In the genomic region with DNA sequence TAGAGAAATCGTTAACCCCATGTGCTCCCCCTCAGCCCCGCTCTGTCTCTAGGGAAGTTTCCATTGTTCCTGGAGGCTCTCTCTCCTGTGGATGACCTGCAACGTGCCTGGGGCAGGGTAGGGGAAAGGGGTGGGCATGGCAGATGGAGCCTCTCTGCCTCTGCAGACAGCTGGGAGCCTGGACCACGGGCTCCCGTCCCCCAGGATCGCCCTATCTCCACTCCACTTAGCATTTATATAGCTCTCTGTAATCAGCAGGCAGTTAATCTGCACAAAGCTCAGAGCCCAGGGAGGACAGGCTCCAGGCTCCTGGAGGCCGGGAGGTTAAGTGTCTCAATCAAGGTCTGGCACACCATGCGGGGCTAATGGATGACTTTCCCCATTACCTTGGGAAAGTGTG, we compare ENCODE assay signal across 35 cellular contexts.
DNase-seq lines count a peak whose midpoint lies in the region; ATAC-seq, FAIRE-seq and TF ChIP-seq lines count a peak whose summit lies in the region.
"Had no signal": no experiment of that assay in that cellular context is flagged by ENCODE, and none has a peak within 500 bp of the region (broad histone marks: within the 10 kb centered on the region; RNA-seq: fewer than 3 reads in every experiment).

No MANE protein-coding gene starts in this region.

- no peak overlapping the region for H2AFZ ChIP-seq in H1 (ENCODE audit: low read length)

- H4K20me1 ChIP-seq in H1 (replicated peaks in 1 of 2; ENCODE audit: control insufficient read depth in 1 of 2, insufficient read depth in 2 of 2, low read length in 2 of 2) = no peaks in the 10 kb centered on the region

- TF ChIP-seq RAD21 in H1 (IDR thresholded peaks at IDR 0.05 in 1 of 2, conservative IDR thresholded peaks at IDR 0.05 in 1 of 2; ENCODE audit: low read depth in 2 of 2, low read length in 2 of 2) = no peak

- peak; percentile 7 for DNase-seq in CD14-positive monocyte (ENCODE audit: low spot score)
- DNase-seq in NCI-H2171 (lab: John Stamatoyannopoulos, UW) = peak; percentile 13
- no peak for DNase-seq in H1 (ENCODE audit: low read depth in 1 of 2, low spot score in 2 of 2)
- peak in 1 of 3 donors; percentile 62 for DNase-seq in right cardiac atrium
- DNase-seq in upper lobe of left lung = no peak
- no peak for DNase-seq in SW 1271 (lab: John Stamatoyannopoulos, UW)
- no peak for DNase-seq in Ammon's horn (ENCODE audit: low spot score)
- DNase-seq: activated CD4-positive, alpha-beta T cell treated with anti-CD3 and anti-CD28 coated beads, Interleukin-2, amount 50 U/mL, for 48 hours; activated naive CD4-positive, alpha-beta T cell; activated naive CD8-positive, alpha-beta T cell treated with anti-CD3 and anti-CD28 coated beads, Interleukin-2, amount 50 U/mL, for 24 hours; activated T-cell treated with anti-CD3 and anti-CD28 coated beads, Interleukin-2, amount 50 U/mL, for 72 hours; caudate nucleus; effector memory CD4-positive, alpha-beta T cell; islet precursor cell; midbrain; MV-4-11; naive B cell; NCI-H187; NCI-H345; NCI-H748 treated with DMSO at 0.1 percent for 48 hours; SK-N-SH; stimulated activated CD4-positive, alpha-beta T cell treated with anti-CD3 and anti-CD28 coated beads, Interleukin-4, amount 100 ng/mL, for 1 hour; stomach had no signal

- H3K56ac ChIP-seq in H1 (replicated peaks; ENCODE audit: insufficient read length, low read depth, low read length) = no peak overlapping the region

- no peak overlapping the region for H2BK15ac ChIP-seq in H1 (ENCODE audit: low read length)

- H3K36me3 ChIP-seq in H1 (ENCODE audit: control insufficient read depth in 2 of 4, insufficient read depth in 4 of 4, low read length in 3 of 4) (no peaks in the 10 kb centered on the region), upper lobe of left lung (no peaks in the 10 kb centered on the region)
- H3K36me3 ChIP-seq: sigmoid colon, vagina had no signal

- H4K91ac ChIP-seq in H1 (replicated peaks; ENCODE audit: insufficient read length, low read length) = no peak overlapping the region

- no peak overlapping the region for H2BK120ac ChIP-seq in H1 (replicated peaks; ENCODE audit: low read depth, low read length)

- no peaks in the 10 kb centered on the region for H3K36me3 Mint-ChIP-seq in CD14-positive monocyte
- H3K36me3 Mint-ChIP-seq: IgD-negative memory B cell, naive B cell had no signal

- H3K9me3 ChIP-seq in H1 (ENCODE audit: insufficient read depth in 2 of 2, low read depth in 1 of 2, low read length in 1 of 2) (no peaks in the 10 kb centered on the region), right cardiac atrium (ENCODE audit: control insufficient read depth, low read length) (no peaks in the 10 kb centered on the region), upper lobe of left lung (no peaks in the 10 kb centered on the region)
- H3K9me3 ChIP-seq: A549, sigmoid colon, SK-N-SH, stomach, vagina had no signal

- WGBS in H1 (ENCODE audit: extremely low coverage in 1 of 2, insufficient coverage in 1 of 2, insufficient read length in 1 of 2, insufficient replicate concordance in 2 of 2, low coverage in 1 of 2, low lambda C conversion rate in 2 of 2, missing lambda C conversion rate in 1 of 2), 2 experiments = 77% methylated on average over 8 of the region's 8 CpGs; no CpG with 5 or more reads in 1 of the 2 experiments
- WGBS in right cardiac atrium = 49% methylated on average over 8 of the region's 8 CpGs
- WGBS in upper lobe of left lung, 2 donors = 65 to 75% methylated on average over 8 of the region's 8 CpGs

- H3K4me2 ChIP-seq in H1 (ENCODE audit: insufficient read depth in 1 of 2, low read depth in 2 of 2, low read length in 2 of 2) = no peak overlapping the region
- H3K4me2 ChIP-seq: A549, SK-N-SH had no signal

- H3K27me3 Mint-ChIP-seq in CD14-positive monocyte (ENCODE audit: low read depth in 3 of 3) = peaks cover 2 to 5% (median 4%) of the 10 kb centered on the region in 3 donors
- H3K27me3 Mint-ChIP-seq: IgD-negative memory B cell had no signal

- H3K9ac ChIP-seq in H1 (replicated peaks in 1 of 4; ENCODE audit: extremely low read depth in 1 of 4, low read depth in 3 of 4, low read length in 3 of 4) = no peak overlapping the region
- H3K9ac ChIP-seq: SK-N-SH had no signal

- no peak overlapping the region for H3K4me3 Mint-ChIP-seq in CD14-positive monocyte
- H3K4me3 Mint-ChIP-seq: activated naive CD8-positive, alpha-beta T cell treated with anti-CD3 and anti-CD28 coated beads, Interleukin-2, amount 50 U/mL, for 24 hours; activated T-cell treated with anti-CD3 and anti-CD28 coated beads, Interleukin-2, amount 50 U/mL, for 72 hours; IgD-negative memory B cell; naive B cell; T-helper 1 cell treated with Interleukin-12 subunit alpha and Interleukin-12 subunit beta and Interleukin-4 antibody, amounts not matched to agents 30 μg/mL and 1 μg/mL, for 36 hours had no signal

- no peak overlapping the region for H3K18ac ChIP-seq in H1 (ENCODE audit: extremely low read depth, low read length)

- H4K8ac ChIP-seq in H1 (ENCODE audit: extremely low read depth, insufficient read depth, low read length) = peak overlapping the region; percentile 43; the same call in 1 of the 2 replicates

- no peaks in the 10 kb centered on the region for H3K79me2 ChIP-seq in H1 (ENCODE audit: control insufficient read depth in 1 of 2, insufficient read depth in 2 of 2, low read length in 2 of 2)

- intact Hi-C loops in CD14-positive monocyte (cut with micrococcal nuclease) (no loop called here), right cardiac atrium (cut with DNase I) (no loop called here)

- POLR2A ChIA-PET in H1 (lab: Charles Lee; ENCODE audit: partially characterized antibody) = interaction anchor here (0.6 kb wide), 1 partner anchor 18 kb away, joined by 3 read pairs; no protein-coding TSS in a partner anchor

- H2BK20ac ChIP-seq in H1 (ENCODE audit: low read length) = no peak overlapping the region

- H3K14ac ChIP-seq in H1 (ENCODE audit: insufficient read length) = no peak overlapping the region

- H3K4me1 ChIP-seq in H1 (replicated peaks in 1 of 4; ENCODE audit: control insufficient read depth in 3 of 4, insufficient read depth in 4 of 4, low read length in 3 of 4) (peaks cover 0 to 9% (median 2%) of the 10 kb centered on the region in 4 experiments; a peak in 2 of 7 replicates), right cardiac atrium (ENCODE audit: control insufficient read depth, insufficient read depth, low read length) (peaks cover 2% of the 10 kb centered on the region), upper lobe of left lung (no peaks in the 10 kb centered on the region)
- H3K4me1 ChIP-seq: A549, stomach, vagina had no signal

- peak; percentile 56 to 65 for ATAC-seq in right cardiac atrium
- ATAC-seq in upper lobe of left lung (ENCODE audit: low FRiP score in 2 of 2) = no peak
- no peak for ATAC-seq in HG02870 (IDR thresholded peaks at IDR 0.05; ENCODE audit: unreplicated experiment)
- ATAC-seq: A549; activated CD4-positive, CD25-positive, alpha-beta regulatory T cell treated with anti-CD3 and anti-CD28 coated beads, Interleukin-2, amount 50 U/mL, for 24 hours; activated naive CD8-positive, alpha-beta T cell treated with anti-CD3 and anti-CD28 coated beads, Interleukin-2, amount 50 U/mL, for 24 hours; activated T-cell treated with anti-CD3 and anti-CD28 coated beads, Interleukin-2, amount 50 U/mL, for 72 hours had no signal

- TF ChIP-seq EP300 in H1 (IDR thresholded peaks at IDR 0.05; ENCODE audit: borderline replicate concordance in 1 of 2, low read depth in 2 of 2, low read length in 2 of 2) (no peak), upper lobe of left lung (IDR thresholded peaks at IDR 0.05) (no peak)

- H3K23ac ChIP-seq in H1 (ENCODE audit: insufficient read length) = no peak overlapping the region

- H2BK5ac ChIP-seq in H1 (ENCODE audit: low read depth, low read length) = no peak overlapping the region

- H3K27me3 ChIP-seq in H1 (replicated peaks in 1 of 4; ENCODE audit: control insufficient read depth in 3 of 4, extremely low read depth in 1 of 4, insufficient read depth in 3 of 4, low read length in 3 of 4) (no peaks in the 10 kb centered on the region), right cardiac atrium (ENCODE audit: control insufficient read depth, insufficient read depth) (no peaks in the 10 kb centered on the region), upper lobe of left lung (no peaks in the 10 kb centered on the region)
- H3K27me3 ChIP-seq: sigmoid colon, stomach, vagina had no signal

- peaks cover 0 to 4% (median 2%) of the 10 kb centered on the region in 7 donors for H3K9me3 Mint-ChIP-seq in CD14-positive monocyte
- H3K9me3 Mint-ChIP-seq: activated naive CD8-positive, alpha-beta T cell treated with anti-CD3 and anti-CD28 coated beads, Interleukin-2, amount 50 U/mL, for 24 hours; activated T-cell treated with anti-CD3 and anti-CD28 coated beads, Interleukin-2, amount 50 U/mL, for 72 hours; IgD-negative memory B cell; T-helper 1 cell treated with Interleukin-12 subunit alpha and Interleukin-12 subunit beta and Interleukin-4 antibody, amounts not matched to agents 30 μg/mL and 1 μg/mL, for 36 hours had no signal

- H3K27ac ChIP-seq in H1 (ENCODE audit: low read depth, low read length) = no peak overlapping the region
- peak overlapping the region; percentile 26 for H3K27ac ChIP-seq in right cardiac atrium (ENCODE audit: low read length)
- H3K27ac ChIP-seq in upper lobe of left lung = no peak overlapping the region
- H3K27ac ChIP-seq: A549, coronary artery, RWPE1, sigmoid colon, stomach, vagina had no signal

- H2BK12ac ChIP-seq in H1 (ENCODE audit: low read depth, low read length) = no peak overlapping the region

- CTCF ChIA-PET in H1 (lab: Charles Lee; ENCODE audit: partially characterized antibody) = interaction anchor here (0.9 to 1.5 kb wide), 6 partner anchors 9 to 44 kb away, joined by 3 to 5 read pairs (median 4); no protein-coding TSS in a partner anchor

- no peak overlapping the region for H3K27ac Mint-ChIP-seq in CD14-positive monocyte
- H3K27ac Mint-ChIP-seq: activated naive CD8-positive, alpha-beta T cell treated with anti-CD3 and anti-CD28 coated beads, Interleukin-2, amount 50 U/mL, for 24 hours; activated T-cell treated with anti-CD3 and anti-CD28 coated beads, Interleukin-2, amount 50 U/mL, for 72 hours; IgD-negative memory B cell; naive B cell; progenitor cell of endocrine pancreas; T-helper 1 cell treated with Interleukin-12 subunit alpha and Interleukin-12 subunit beta and Interleukin-4 antibody, amounts not matched to agents 30 μg/mL and 1 μg/mL, for 36 hours had no signal

- H3K4me1 Mint-ChIP-seq in CD14-positive monocyte = no peaks in the 10 kb centered on the region
- H3K4me1 Mint-ChIP-seq: activated naive CD8-positive, alpha-beta T cell treated with anti-CD3 and anti-CD28 coated beads, Interleukin-2, amount 50 U/mL, for 24 hours; IgD-negative memory B cell; naive B cell had no signal

- H4K5ac ChIP-seq in H1 (ENCODE audit: insufficient read length, low read depth, low read length) = no peak overlapping the region

- no peaks in the 10 kb centered on the region for H3K23me2 ChIP-seq in H1 (ENCODE audit: low read depth, low read length)

- H3K4ac ChIP-seq in H1 (replicated peaks; ENCODE audit: insufficient read length, low read depth, low read length) = no peak overlapping the region

- H3K4me3 ChIP-seq in H1 (ENCODE audit: extremely low read depth in 1 of 4, insufficient read depth in 2 of 4, low read depth in 3 of 4, low read length in 4 of 4) (no peak overlapping the region), right cardiac atrium (ENCODE audit: low read length) (no peak overlapping the region), upper lobe of left lung (no peak overlapping the region)
- H3K4me3 ChIP-seq: A549, coronary artery, sigmoid colon, stomach, vagina had no signal

- H2AK5ac ChIP-seq in H1 (ENCODE audit: low read depth, low read length) = no peak overlapping the region

- no peaks in the 10 kb centered on the region for H3K79me1 ChIP-seq in H1 (ENCODE audit: low read depth, low read length)

- TF ChIP-seq CTCF in CD14-positive monocyte (IDR thresholded peaks at IDR 0.05) (no peak), H1 (IDR thresholded peaks at IDR 0.05; ENCODE audit: control extremely low read depth in 1 of 3, insufficient read depth in 1 of 3, low read depth in 1 of 3, low read length in 3 of 3) (no peak), upper lobe of left lung (IDR thresholded peaks at IDR 0.05) (no peak)

- TF ChIP-seq POLR2A in H1 (IDR thresholded peaks at IDR 0.05; ENCODE audit: control extremely low read depth in 1 of 2, low read depth in 2 of 2, low read length in 2 of 2) (no peak), upper lobe of left lung (IDR thresholded peaks at IDR 0.05) (no peak)

- no peak for FAIRE-seq in H1 (lab: Jason Lieb, UNC)
- FAIRE-seq: A549, astrocyte, GM12892 had no signal

Comparison
In these comparisons a context has a peak if more than half of its experiments do, and no peak if none do; other contexts are left out.
1. DNase-seq: peak in CD14-positive monocyte (single experiment) and NCI-H2171 (single experiment); none in H1 (0 of 2), upper lobe of left lung (0 of 2), SW 1271 (0 of 2) and Ammon's horn (single experiment).
2. ATAC-seq: peak in right cardiac atrium (2 of 2); none in upper lobe of left lung (0 of 2) and HG02870 (single experiment).